Comparison of ENCODE assay signal across 8 cellular contexts in the genomic region with DNA sequence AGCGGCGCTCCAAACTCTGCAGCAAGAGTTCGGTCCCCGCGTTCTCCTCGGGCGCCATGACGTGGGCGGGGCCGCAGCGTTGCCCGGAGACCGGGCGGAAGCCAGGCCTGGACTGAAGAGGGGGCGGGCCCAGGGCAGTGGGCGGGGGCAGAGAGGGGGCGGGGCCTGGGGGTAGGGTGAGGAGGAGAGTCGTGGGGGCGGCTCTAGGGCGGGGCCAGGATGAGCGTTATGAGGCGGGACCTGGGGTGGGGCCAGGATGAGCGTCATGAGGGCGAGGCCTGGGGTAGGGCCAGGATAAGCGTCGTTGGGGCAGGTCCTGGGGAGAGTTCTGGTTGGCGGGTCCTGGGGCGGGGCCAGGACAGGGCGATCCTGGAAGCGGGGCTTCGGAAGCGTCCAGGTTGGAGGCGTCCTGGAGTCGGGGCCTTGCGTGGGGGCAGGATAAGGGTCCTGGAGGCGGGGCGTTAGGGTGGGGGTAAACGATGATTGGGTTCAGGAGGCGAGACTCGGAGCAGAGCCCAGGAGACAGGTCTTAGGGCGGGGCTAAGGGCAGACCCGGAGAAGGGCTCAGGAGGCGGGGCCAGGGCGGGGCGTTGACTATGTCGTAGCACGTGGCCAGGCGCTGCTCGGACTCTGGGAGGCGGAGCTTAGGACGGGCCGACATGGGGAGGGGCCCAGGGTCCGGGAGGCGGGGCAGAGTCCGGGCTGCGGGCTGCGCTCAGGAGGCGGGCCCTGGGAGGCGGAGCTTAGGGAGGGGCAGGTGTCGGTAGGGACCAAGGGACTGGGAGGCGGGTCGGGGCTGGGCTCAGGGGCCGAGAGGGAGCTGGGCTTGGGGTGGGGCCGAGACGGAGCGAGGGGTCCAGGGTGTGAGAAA.
DNase-seq lines count a peak whose midpoint lies in the region; ATAC-seq and TF ChIP-seq lines count a peak whose summit lies in the region.
"Not testable (repeated sequence)": the region's sequence is repeated elsewhere in the genome, so short reads cannot be mapped to it uniquely, and the experiment has no call there.

No MANE protein-coding gene starts in this region.

- H3K4me1 ChIP-seq in adipocyte (ENCODE audit: control insufficient read depth, insufficient read depth, low read length); ovary (ENCODE audit: insufficient read depth); thoracic aorta (ENCODE audit: control insufficient read depth in 1 of 2, low read depth in 2 of 2): not testable (repeated sequence)

- peak overlapping the region; percentile 84 for H3K4me3 ChIP-seq in adipocyte (ENCODE audit: low read length)
- peak overlapping the region; percentile 77 for H3K4me3 ChIP-seq in ovary
- peak overlapping the region; percentile 79 for H3K4me3 ChIP-seq in thoracic aorta

- WGBS in ovary, 3 donors, result 1 to 2% (median 1%) methylated on average over 40 to 66 of the region's 66 CpGs

- peak overlapping the region; percentile 75 to 93 for H3K27ac ChIP-seq in ovary
- H3K27ac ChIP-seq in thoracic aorta, result peak overlapping the region; percentile 37 to 70

- TF ChIP-seq EP300 in ovary (IDR thresholded peaks at IDR 0.05), result not testable (repeated sequence)

- H3K27me3 ChIP-seq in adipocyte (replicated peaks; ENCODE audit: control insufficient read depth, insufficient read depth, low read length); ovary; thoracic aorta (replicated peaks; ENCODE audit: insufficient read depth): not testable (repeated sequence)

- DNase-seq in GM04504 (ENCODE audit: low read depth), result peak; percentile 93
- DNase-seq in NCI-H146 (lab: John Stamatoyannopoulos, UW), result peak; percentile 87
- DNase-seq in T follicular helper cell (ENCODE audit: low read depth), result peak; percentile 96
- DNase-seq in adipocyte (ENCODE audit: low read depth), result peak; percentile 96
- DNase-seq in Right ventricle myocardium superior, result peak; percentile 100
- peak; percentile 99 to 100 (median 100) for DNase-seq in ovary
- DNase-seq in thoracic aorta (ENCODE audit: low spot score), result peak; percentile 97

- not testable (repeated sequence) for TF ChIP-seq POLR2A in ovary (IDR thresholded peaks at IDR 0.05)

- ATAC-seq in HG02759 (IDR thresholded peaks at IDR 0.05; ENCODE audit: unreplicated experiment), result peak; percentile 97
- ATAC-seq in Right ventricle myocardium superior (ENCODE audit: poor library complexity), result peak; percentile 100
- peak; percentile 98 for ATAC-seq in thoracic aorta (ENCODE audit: insufficient number of reproducible peaks, low FRiP score, low read depth)

- not testable (repeated sequence) for TF ChIP-seq CTCF in ovary (IDR thresholded peaks at IDR 0.05); thoracic aorta (IDR thresholded peaks at IDR 0.05)

- H3K36me3 ChIP-seq in adipocyte (ENCODE audit: control insufficient read depth, insufficient read depth, low read length, severe bottlenecking); ovary; thoracic aorta: not testable (repeated sequence)

- H3K9ac ChIP-seq in adipocyte (ENCODE audit: low read length), result peak overlapping the region; percentile 84

- H3K9me3 ChIP-seq in adipocyte (ENCODE audit: control insufficient read depth, low read length); ovary; thoracic aorta: not testable (repeated sequence)

- intact Hi-C loops in Right ventricle myocardium superior (cut with DNase I); ovary (cut with DNase I): not testable (repeated sequence)

Comparison
In these comparisons a context has a peak if more than half of its experiments do, and no peak if none do; other contexts are left out.
1. Peak in every context shown above with its lines: DNase-seq, ATAC-seq, H3K4me3 ChIP-seq and H3K27ac ChIP-seq.